Comparison of ENCODE assay signal across 1 cellular context in the genomic region with DNA sequence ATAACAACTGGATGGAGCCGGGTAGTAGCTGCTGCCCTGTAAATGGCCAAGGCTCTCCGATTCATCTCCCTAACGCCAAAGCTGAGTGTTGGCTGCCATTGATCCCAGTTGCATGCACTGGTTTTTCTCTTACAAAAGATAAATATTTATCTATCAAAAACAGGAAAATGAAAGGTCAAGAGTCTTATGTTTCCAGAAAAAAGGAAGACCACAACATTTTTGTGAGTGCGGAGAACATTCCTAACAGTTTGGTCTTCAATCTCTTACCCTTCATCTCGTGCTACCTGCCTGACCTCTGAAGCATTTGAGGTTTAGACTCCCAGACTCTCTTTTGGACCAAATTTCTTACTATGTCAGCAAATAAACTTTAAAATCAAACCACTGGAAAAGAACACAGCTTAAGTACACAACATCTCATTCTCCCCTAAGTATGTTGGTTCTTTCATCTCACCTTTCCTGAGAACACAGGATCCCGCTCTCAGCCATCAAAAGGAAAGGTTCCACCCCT.
TF ChIP-seq lines count a peak whose summit lies in the region.

No MANE protein-coding gene starts in this region.

TF ChIP-seq in endothelial cell of umbilical vein, 7 proteins besides CTCF, POLR2A, EP300 and RAD21:
- TF ChIP-seq JUN (IDR thresholded peaks at IDR 0.05; ENCODE audit: borderline replicate concordance, insufficient read depth, insufficient read length, low read depth), result no peak
- no peak for TF ChIP-seq FOS (IDR thresholded peaks at IDR 0.05; ENCODE audit: borderline replicate concordance, insufficient read depth, low read length)
- TF ChIP-seq POLR2AphosphoS5 (IDR thresholded peaks at IDR 0.05; ENCODE audit: insufficient read depth, low read depth, low read length), result no peak
- no peak for TF ChIP-seq EZH2 (IDR thresholded peaks at IDR 0.05; ENCODE audit: borderline replicate concordance, low read depth, low read length, severe bottlenecking)
- TF ChIP-seq MAX (IDR thresholded peaks at IDR 0.05; ENCODE audit: insufficient read depth, insufficient read length), result no peak
- TF ChIP-seq MYC (IDR thresholded peaks at IDR 0.05; ENCODE audit: low read depth, low read length), result no peak
- TF ChIP-seq GATA2 (IDR thresholded peaks at IDR 0.05; ENCODE audit: insufficient read depth, insufficient read length, low read depth, low read length), result no peak
